23 cellular contexts compared by ENCODE assay signal in genomic region chr4:82782626-82783025, GRCh38. TPM values are rescaled to one million over a fixed set of nuclear protein-coding genes. Genes with fewer than 3 reads are reported as not detected.
DNase-seq lines count a peak whose midpoint lies in the region; ATAC-seq and TF ChIP-seq lines count a peak whose summit lies in the region.
"Had no signal": no experiment of that assay in that cellular context is flagged by ENCODE, and none has a peak within 500 bp of the region (broad histone marks: within the 10 kb centered on the region; RNA-seq: fewer than 3 reads in every experiment).

No MANE protein-coding gene starts in this region.

- 43 to 56% methylated on average over 3 of the region's 3 CpGs for WGBS in endodermal cell (ENCODE audit: insufficient coverage in 1 of 2, insufficient read length in 1 of 2), 2 experiments

- TF ChIP-seq CTCF in endodermal cell (conservative IDR thresholded peaks at IDR 0.05) = no peak

- CTCF ChIA-PET in activated CD8-positive, alpha-beta memory T cell treated with anti-CD3 and anti-CD28 coated beads, Interleukin-2, amount 10 ng/mL, durations not matched to agents 7 days and 5 days (lab: Charles Lee) = no interaction called here

- H3K4me1 Mint-ChIP-seq in activated CD8-positive, alpha-beta memory T cell treated with anti-CD3 and anti-CD28 coated beads, Interleukin-2, amount 10 ng/mL, durations not matched to agents 7 days and 5 days = no peaks in the 10 kb centered on the region
- peaks cover 50% of the 10 kb centered on the region for H3K4me1 Mint-ChIP-seq in endodermal cell
- H3K4me1 Mint-ChIP-seq in stimulated activated effector memory CD8-positive, alpha-beta T cell treated with anti-CD3 and anti-CD28 coated beads, Interleukin-12 subunit alpha, Interleukin-12 subunit beta, amount 100 ng/mL, for 72 hours = no peaks in the 10 kb centered on the region

- H3K27ac ChIP-seq in endodermal cell (ENCODE audit: low read depth, low read length) = no peak overlapping the region
- H3K27ac ChIP-seq: 22Rv1, epithelial cell of prostate, HL-60, sigmoid colon, thoracic aorta had no signal

- no peaks in the 10 kb centered on the region for H3K36me3 ChIP-seq in endodermal cell (ENCODE audit: control insufficient read depth, insufficient read depth, low read length)
- H3K36me3 ChIP-seq: pancreas, sigmoid colon, thoracic aorta had no signal

- no peaks in the 10 kb centered on the region for H3K36me3 Mint-ChIP-seq in activated CD8-positive, alpha-beta memory T cell treated with anti-CD3 and anti-CD28 coated beads, Interleukin-2, amount 10 ng/mL, durations not matched to agents 7 days and 5 days
- no peaks in the 10 kb centered on the region for H3K36me3 Mint-ChIP-seq in endodermal cell (ENCODE audit: low read depth)
- H3K36me3 Mint-ChIP-seq in stimulated activated effector memory CD8-positive, alpha-beta T cell treated with anti-CD3 and anti-CD28 coated beads, Interleukin-12 subunit alpha, Interleukin-12 subunit beta, amount 100 ng/mL, for 72 hours = no peaks in the 10 kb centered on the region
- H3K36me3 Mint-ChIP-seq: activated naive CD8-positive, alpha-beta T cell; natural killer cell treated with Interleukin-12 subunit alpha and Interleukin-12 subunit beta and Interleukin-15 and Interleukin-18, amount 100 ng/mL, for 72 hours had no signal

- no peak overlapping the region for H3K4me3 ChIP-seq in endodermal cell (ENCODE audit: low read length)
- H3K4me3 ChIP-seq: pancreas, sigmoid colon, thoracic aorta had no signal

- H3K9me3 Mint-ChIP-seq in activated CD8-positive, alpha-beta memory T cell treated with anti-CD3 and anti-CD28 coated beads, Interleukin-2, amount 10 ng/mL, durations not matched to agents 7 days and 5 days (ENCODE audit: low read depth) = no peaks in the 10 kb centered on the region
- H3K9me3 Mint-ChIP-seq in endodermal cell = no peaks in the 10 kb centered on the region
- H3K9me3 Mint-ChIP-seq in stimulated activated effector memory CD8-positive, alpha-beta T cell treated with anti-CD3 and anti-CD28 coated beads, Interleukin-12 subunit alpha, Interleukin-12 subunit beta, amount 100 ng/mL, for 72 hours = no peaks in the 10 kb centered on the region
- H3K9me3 Mint-ChIP-seq: CD8-positive, alpha-beta memory T cell; natural killer cell treated with Interleukin-12 subunit alpha and Interleukin-12 subunit beta and Interleukin-15 and Interleukin-18, amount 100 ng/mL, for 72 hours had no signal

- H3K27me3 Mint-ChIP-seq in activated CD8-positive, alpha-beta memory T cell treated with anti-CD3 and anti-CD28 coated beads, Interleukin-2, amount 10 ng/mL, durations not matched to agents 7 days and 5 days = no peaks in the 10 kb centered on the region
- H3K27me3 Mint-ChIP-seq in endodermal cell (ENCODE audit: insufficient read depth) = peaks cover 52% of the 10 kb centered on the region
- H3K27me3 Mint-ChIP-seq: activated naive CD8-positive, alpha-beta T cell; CD8-positive, alpha-beta memory T cell; natural killer cell treated with Interleukin-12 subunit alpha and Interleukin-12 subunit beta and Interleukin-15 and Interleukin-18, amount 100 ng/mL, for 72 hours had no signal

- H3K9me3 ChIP-seq in endodermal cell (ENCODE audit: control insufficient read depth, low read length) = peaks cover 2% of the 10 kb centered on the region
- H3K9me3 ChIP-seq: pancreas, sigmoid colon, thoracic aorta had no signal

- peaks cover 21% of the 10 kb centered on the region for H3K4me1 ChIP-seq in endodermal cell (ENCODE audit: control insufficient read depth, insufficient read depth, low read length)

- no peak overlapping the region for H3K27ac Mint-ChIP-seq in activated CD8-positive, alpha-beta memory T cell treated with anti-CD3 and anti-CD28 coated beads, Interleukin-2, amount 10 ng/mL, durations not matched to agents 7 days and 5 days
- H3K27ac Mint-ChIP-seq in endodermal cell = no peak overlapping the region
- no peak overlapping the region for H3K27ac Mint-ChIP-seq in stimulated activated effector memory CD8-positive, alpha-beta T cell treated with anti-CD3 and anti-CD28 coated beads, Interleukin-12 subunit alpha, Interleukin-12 subunit beta, amount 100 ng/mL, for 72 hours
- H3K27ac Mint-ChIP-seq: activated naive CD8-positive, alpha-beta T cell; CD8-positive, alpha-beta memory T cell; natural killer cell treated with Interleukin-12 subunit alpha and Interleukin-12 subunit beta and Interleukin-15 and Interleukin-18, amount 100 ng/mL, for 72 hours had no signal

- H3K27me3 ChIP-seq in endodermal cell (ENCODE audit: control insufficient read depth, insufficient read depth, low read length, poor library complexity, severe bottlenecking) = peaks cover 6% of the 10 kb centered on the region
- H3K27me3 ChIP-seq: pancreas, sigmoid colon had no signal

- ATAC-seq in activated CD8-positive, alpha-beta memory T cell treated with anti-CD3 and anti-CD28 coated beads, Interleukin-2, amount 10 ng/mL, durations not matched to agents 7 days and 5 days = no peak
- ATAC-seq in stimulated activated effector memory CD8-positive, alpha-beta T cell treated with anti-CD3 and anti-CD28 coated beads, Interleukin-12 subunit alpha, Interleukin-12 subunit beta, amount 100 ng/mL, for 72 hours = no peak
- ATAC-seq: natural killer cell treated with Interleukin-12 subunit alpha and Interleukin-12 subunit beta and Interleukin-15 and Interleukin-18, amount 100 ng/mL, for 72 hours; pancreas had no signal

- H3K4me3 Mint-ChIP-seq in activated CD8-positive, alpha-beta memory T cell treated with anti-CD3 and anti-CD28 coated beads, Interleukin-2, amount 10 ng/mL, durations not matched to agents 7 days and 5 days = no peak overlapping the region
- H3K4me3 Mint-ChIP-seq in endodermal cell = no peak overlapping the region
- H3K4me3 Mint-ChIP-seq in stimulated activated effector memory CD8-positive, alpha-beta T cell treated with anti-CD3 and anti-CD28 coated beads, Interleukin-12 subunit alpha, Interleukin-12 subunit beta, amount 100 ng/mL, for 72 hours = no peak overlapping the region
- H3K4me3 Mint-ChIP-seq: activated naive CD8-positive, alpha-beta T cell; CD8-positive, alpha-beta memory T cell; natural killer cell treated with Interleukin-12 subunit alpha and Interleukin-12 subunit beta and Interleukin-15 and Interleukin-18, amount 100 ng/mL, for 72 hours had no signal

- DNase-seq in activated CD8-positive, alpha-beta memory T cell treated with anti-CD3 and anti-CD28 coated beads for 24 hours = peak; percentile 19
- DNase-seq in activated CD8-positive, alpha-beta memory T cell treated with anti-CD3 and anti-CD28 coated beads, Interleukin-2, amount 10 ng/mL, durations not matched to agents 7 days and 5 days = no peak
- DNase-seq in endodermal cell (peak; percentile 82), myocyte (ENCODE audit: low read depth) (peak; percentile 79), NCI-H524 (lab: John Stamatoyannopoulos, UW) (no peak), NCI-H2029 (lab: John Stamatoyannopoulos, UW) (no peak)
- no peak for DNase-seq in stimulated activated CD4-positive, alpha-beta T cell treated with anti-CD3 and anti-CD28 coated beads, Interleukin-4, amount 100 ng/mL, for 24 hours
- DNase-seq in stimulated activated effector memory CD8-positive, alpha-beta T cell treated with anti-CD3 and anti-CD28 coated beads, Interleukin-12 subunit alpha, Interleukin-12 subunit beta, amount 100 ng/mL, for 72 hours (ENCODE audit: low spot score in 2 of 2) = no peak
- DNase-seq: activated CD4-positive, alpha-beta T cell treated with anti-CD3 and anti-CD28 coated beads for 48 hours; CD8-positive, alpha-beta memory T cell; foreskin fibroblast; MM.1S; NCI-H146; NCI-H2171 treated with DMSO at 0.1 percent for 48 hours; NCI-H774; pancreas; sigmoid colon had no signal

- H3K9ac ChIP-seq in endodermal cell (ENCODE audit: extremely low read depth, low read length, poor library complexity, severe bottlenecking) = no peak overlapping the region

RNA-seq across cellular contexts. Expression of gene SCD5, which starts 16.0 kb away (rescaled TPM):
- total RNA-seq in activated CD8-positive, alpha-beta memory T cell treated with anti-CD3 and anti-CD28 coated beads, Interleukin-2, amount 10 ng/mL, durations not matched to agents 7 days and 5 days = 1 to 10 TPM; 6.4 to 8.2 TPM
- total RNA-seq in endodermal cell = 1 to 10 TPM; 3.2 to 5.2 TPM
- 20.3 TPM for polyA plus RNA-seq in endodermal cell (2013, experiment 1 of 2)
- 21.8 TPM for polyA plus RNA-seq in endodermal cell (2013, experiment 2 of 2)
- 33.6 and 45.0 TPM in 2 replicates for total RNA-seq in myocyte
- polyA plus RNA-seq in myocyte (2012) = 23.2 TPM

Comparison
In these comparisons a context has a peak if more than half of its experiments do, and no peak if none do; other contexts are left out.
1. DNase-seq: peak in activated CD8-positive, alpha-beta memory T cell treated with anti-CD3 and anti-CD28 coated beads for 24 hours (single experiment), endodermal cell (single experiment) and myocyte (single experiment); none in activated CD8-positive, alpha-beta memory T cell treated with anti-CD3 and anti-CD28 coated beads, Interleukin-2, amount 10 ng/mL, durations not matched to agents 7 days and 5 days (single experiment), NCI-H524 (0 of 2), stimulated activated CD4-positive, alpha-beta T cell treated with anti-CD3 and anti-CD28 coated beads, Interleukin-4, amount 100 ng/mL, for 24 hours (single experiment), NCI-H2029 (single experiment) and stimulated activated effector memory CD8-positive, alpha-beta T cell treated with anti-CD3 and anti-CD28 coated beads, Interleukin-12 subunit alpha, Interleukin-12 subunit beta, amount 100 ng/mL, for 72 hours (0 of 2).